25 cellular contexts compared by ENCODE assay signal in the genomic region with DNA sequence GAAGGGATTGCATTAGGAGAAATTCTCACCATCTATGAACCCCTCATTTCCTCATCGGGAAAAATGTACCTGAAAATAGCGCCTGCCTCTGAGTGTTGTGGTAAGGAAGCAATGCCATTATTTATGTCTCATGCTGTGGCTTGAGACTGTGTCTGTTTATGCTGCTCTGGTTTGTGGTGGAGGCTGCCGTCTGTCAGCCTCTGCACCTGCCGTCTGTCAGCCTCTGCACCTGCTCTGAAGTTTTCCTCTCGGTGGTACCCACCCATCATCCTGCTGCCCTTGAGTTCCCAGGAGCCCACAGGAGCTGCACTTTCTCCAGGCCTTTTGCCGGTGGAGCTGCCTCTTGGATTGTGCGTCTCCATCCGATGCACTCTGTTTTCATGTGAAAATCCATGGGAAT.
"Had no signal": no experiment of that assay in that cellular context is flagged by ENCODE, and none has a peak within 500 bp of the region (broad histone marks: within the 10 kb centered on the region; RNA-seq: fewer than 3 reads in every experiment).

No MANE protein-coding gene starts in this region.

- H3K36me3 ChIP-seq: adrenal gland had no signal

- H3K4me1 ChIP-seq: adrenal gland had no signal

- H3K4me1 Mint-ChIP-seq: activated CD4-positive, alpha-beta memory T cell treated with anti-CD3 and anti-CD28 coated beads, Interleukin-2, amount 10 ng/mL, durations not matched to agents 7 days and 5 days; activated naive CD8-positive, alpha-beta T cell treated with anti-CD3 and anti-CD28 coated beads, Interleukin-2, amount 10 ng/mL, durations not matched to agents 7 days and 5 days; T-helper 17 cell; WTC11 had no signal

- H3K9me3 ChIP-seq: adrenal gland had no signal

- H3K4me3 ChIP-seq: adrenal gland, K562 had no signal

- ATAC-seq: K562, PC-3, T-helper 17 cell, WTC11 had no signal

- H3K27me3 ChIP-seq: adrenal gland had no signal

- H3K27me3 Mint-ChIP-seq: activated CD4-positive, alpha-beta memory T cell treated with anti-CD3 and anti-CD28 coated beads, Interleukin-2, amount 10 ng/mL, durations not matched to agents 7 days and 5 days; activated naive CD8-positive, alpha-beta T cell treated with anti-CD3 and anti-CD28 coated beads, Interleukin-2, amount 10 ng/mL, durations not matched to agents 7 days and 5 days; T-helper 17 cell had no signal

- H3K4me3 Mint-ChIP-seq: activated CD4-positive, alpha-beta memory T cell treated with anti-CD3 and anti-CD28 coated beads, Interleukin-2, amount 10 ng/mL, durations not matched to agents 7 days and 5 days; activated naive CD8-positive, alpha-beta T cell treated with anti-CD3 and anti-CD28 coated beads, Interleukin-2, amount 10 ng/mL, durations not matched to agents 7 days and 5 days; T-helper 17 cell; WTC11 had no signal

- FAIRE-seq: K562, RCC 7860 had no signal

- H3K27ac ChIP-seq: adrenal gland had no signal

- DNase-seq: activated CD4-positive, alpha-beta memory T cell treated with anti-CD3 and anti-CD28 coated beads, Interleukin-2, amount 10 ng/mL, durations not matched to agents 7 days and 5 days; activated CD4-positive, alpha-beta T cell treated with anti-CD3 and anti-CD28 coated beads for 1 hour; activated CD4-positive, alpha-beta T cell treated with anti-CD3 and anti-CD28 coated beads, Interleukin-2, amount 50 U/mL, for 1 hour; activated naive CD4-positive, alpha-beta T cell treated with anti-CD3 and anti-CD28 coated beads, Interleukin-2, amount 50 U/mL, for 16 hours; activated naive CD8-positive, alpha-beta T cell treated with anti-CD3 and anti-CD28 coated beads, Interleukin-2, amount 10 ng/mL, durations not matched to agents 7 days and 5 days; activated T-cell treated with anti-CD3 and anti-CD28 coated beads for 4 hours; activated T-cell treated with anti-CD3 and anti-CD28 coated beads, Interleukin-2, amount 50 U/mL, for 48 hours; adrenal gland; anterior cingulate cortex; caudate nucleus; Karpas-422; NCI-H1092; NCI-H1436; NCI-H1694 treated with DMSO at 0.1 percent for 48 hours; NCI-H2029 treated with DMSO at 0.1 percent for 48 hours; NCI-H345; NCI-H510A; NCI-H69; PC-3; SIG-M5; T-helper 17 cell; T-helper 9 cell had no signal

- H3K27ac Mint-ChIP-seq: activated CD4-positive, alpha-beta memory T cell treated with anti-CD3 and anti-CD28 coated beads, Interleukin-2, amount 10 ng/mL, durations not matched to agents 7 days and 5 days; activated naive CD8-positive, alpha-beta T cell treated with anti-CD3 and anti-CD28 coated beads, Interleukin-2, amount 10 ng/mL, durations not matched to agents 7 days and 5 days; T-helper 17 cell; WTC11 had no signal
